Comparison of ENCODE assay signal across 1 cellular context in genomic region chr2:8609357-8609804, GRCh38.
TF ChIP-seq lines count a peak whose summit lies in the region.

No MANE protein-coding gene starts in this region.

TF ChIP-seq in HepG2, 621 proteins besides CTCF, POLR2A, EP300 and RAD21 (continued from another document and continues in another):
- TF ChIP-seq, protein P1, sequence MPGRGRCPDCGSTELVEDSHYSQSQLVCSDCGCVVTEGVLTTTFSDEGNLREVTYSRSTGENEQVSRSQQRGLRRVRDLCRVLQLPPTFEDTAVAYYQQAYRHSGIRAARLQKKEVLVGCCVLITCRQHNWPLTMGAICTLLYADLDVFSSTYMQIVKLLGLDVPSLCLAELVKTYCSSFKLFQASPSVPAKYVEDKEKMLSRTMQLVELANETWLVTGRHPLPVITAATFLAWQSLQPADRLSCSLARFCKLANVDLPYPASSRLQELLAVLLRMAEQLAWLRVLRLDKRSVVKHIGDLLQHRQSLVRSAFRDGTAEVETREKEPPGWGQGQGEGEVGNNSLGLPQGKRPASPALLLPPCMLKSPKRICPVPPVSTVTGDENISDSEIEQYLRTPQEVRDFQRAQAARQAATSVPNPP (CRISPR knock-in tag; IDR thresholded peaks at IDR 0.05) = 0 out of 2 replicates have a peak, but pooled peaks have one; percentile 23
- TF ChIP-seq NFYC (CRISPR knock-in tag; IDR thresholded peaks at IDR 0.05) (peak; percentile 47; the same call in 1 of the 2 replicates), FOXJ3 (CRISPR knock-in tag; IDR thresholded peaks at IDR 0.05; ENCODE audit: borderline replicate concordance) (peak; percentile 94), SKI (IDR thresholded peaks at IDR 0.05; ENCODE audit: partially characterized antibody) (peak; percentile 90), TP53 (CRISPR knock-in tag; conservative IDR thresholded peaks at IDR 0.05) (0 out of 2 replicates have a peak, but pooled peaks have one; percentile 57), HOXA3 (CRISPR knock-in tag; IDR thresholded peaks at IDR 0.05) (peak; percentile 94), ZNF513 (CRISPR knock-in tag; conservative IDR thresholded peaks at IDR 0.05) (no peak), SNAPC2 (CRISPR knock-in tag; IDR thresholded peaks at IDR 0.05) (no peak), KDM2A (CRISPR knock-in tag; IDR thresholded peaks at IDR 0.05; ENCODE audit: borderline replicate concordance, low read depth) (peak; percentile 33; the same call in 1 of the 2 replicates), ZNF318 (CRISPR knock-in tag; IDR thresholded peaks at IDR 0.05) (no peak), ZBTB33 (CRISPR knock-in tag; IDR thresholded peaks at IDR 0.05) (peak; percentile 75; the same call in 1 of the 2 replicates), YEATS4 (CRISPR knock-in tag; IDR thresholded peaks at IDR 0.05; ENCODE audit: borderline replicate concordance) (peak; percentile 90), ZSCAN21 (CRISPR knock-in tag; IDR thresholded peaks at IDR 0.05; ENCODE audit: borderline replicate concordance) (no peak), ZNF275 (CRISPR knock-in tag; IDR thresholded peaks at IDR 0.05; ENCODE audit: borderline replicate concordance) (peak; percentile 75; the same call in 1 of the 2 replicates), ELF3 (CRISPR knock-in tag; IDR thresholded peaks at IDR 0.05) (peak; percentile 93), ZNF614 (CRISPR knock-in tag; IDR thresholded peaks at IDR 0.05; ENCODE audit: borderline replicate concordance) (peak; percentile 87; the same call in 1 of the 2 replicates), ZGPAT (CRISPR knock-in tag; IDR thresholded peaks at IDR 0.05) (peak; percentile 94), ZNF777 (CRISPR knock-in tag; IDR thresholded peaks at IDR 0.05) (no peak), SIN3B (IDR thresholded peaks at IDR 0.05; ENCODE audit: low read length) (no peak), EED (CRISPR knock-in tag; IDR thresholded peaks at IDR 0.05) (no peak), ZNF660 (CRISPR knock-in tag; IDR thresholded peaks at IDR 0.05; ENCODE audit: borderline replicate concordance, low read depth) (no peak), ZNF432 (CRISPR knock-in tag; IDR thresholded peaks at IDR 0.05; ENCODE audit: borderline replicate concordance) (no peak), ZMYM3 (CRISPR knock-in tag; IDR thresholded peaks at IDR 0.05) (peak; percentile 92), TRIM24 (CRISPR knock-in tag; IDR thresholded peaks at IDR 0.05) (peak; percentile 84), GABPA (IDR thresholded peaks at IDR 0.05; ENCODE audit: low read depth, low read length) (no peak), GABPA (CRISPR knock-in tag; IDR thresholded peaks at IDR 0.05; ENCODE audit: low read depth) (peak; percentile 64), BCL6 (CRISPR knock-in tag; IDR thresholded peaks at IDR 0.05) (peak; percentile 93)
- TF ChIP-seq, protein P2, sequence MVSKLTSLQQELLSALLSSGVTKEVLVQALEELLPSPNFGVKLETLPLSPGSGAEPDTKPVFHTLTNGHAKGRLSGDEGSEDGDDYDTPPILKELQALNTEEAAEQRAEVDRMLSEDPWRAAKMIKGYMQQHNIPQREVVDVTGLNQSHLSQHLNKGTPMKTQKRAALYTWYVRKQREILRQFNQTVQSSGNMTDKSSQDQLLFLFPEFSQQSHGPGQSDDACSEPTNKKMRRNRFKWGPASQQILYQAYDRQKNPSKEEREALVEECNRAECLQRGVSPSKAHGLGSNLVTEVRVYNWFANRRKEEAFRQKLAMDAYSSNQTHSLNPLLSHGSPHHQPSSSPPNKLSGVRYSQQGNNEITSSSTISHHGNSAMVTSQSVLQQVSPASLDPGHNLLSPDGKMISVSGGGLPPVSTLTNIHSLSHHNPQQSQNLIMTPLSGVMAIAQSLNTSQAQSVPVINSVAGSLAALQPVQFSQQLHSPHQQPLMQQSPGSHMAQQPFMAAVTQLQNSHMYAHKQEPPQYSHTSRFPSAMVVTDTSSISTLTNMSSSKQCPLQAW (CRISPR knock-in tag; IDR thresholded peaks at IDR 0.05) = peak; percentile 98
- TF ChIP-seq, protein P3, sequence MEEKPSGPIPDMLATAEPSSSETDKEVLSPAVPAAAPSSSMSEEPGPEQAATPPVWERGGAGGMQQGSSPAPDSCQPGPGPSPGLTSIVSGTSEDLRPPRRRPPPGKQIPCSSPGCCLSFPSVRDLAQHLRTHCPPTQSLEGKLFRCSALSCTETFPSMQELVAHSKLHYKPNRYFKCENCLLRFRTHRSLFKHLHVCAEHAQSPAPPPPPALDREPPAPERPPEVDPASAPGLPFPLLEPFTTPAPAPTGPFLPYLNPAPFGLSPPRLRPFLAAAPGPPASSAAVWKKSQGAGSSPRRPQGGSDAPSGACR (CRISPR knock-in tag; IDR thresholded peaks at IDR 0.05) = 0 out of 2 replicates have a peak, but pooled peaks have one; percentile 86
- TF ChIP-seq, protein P4, sequence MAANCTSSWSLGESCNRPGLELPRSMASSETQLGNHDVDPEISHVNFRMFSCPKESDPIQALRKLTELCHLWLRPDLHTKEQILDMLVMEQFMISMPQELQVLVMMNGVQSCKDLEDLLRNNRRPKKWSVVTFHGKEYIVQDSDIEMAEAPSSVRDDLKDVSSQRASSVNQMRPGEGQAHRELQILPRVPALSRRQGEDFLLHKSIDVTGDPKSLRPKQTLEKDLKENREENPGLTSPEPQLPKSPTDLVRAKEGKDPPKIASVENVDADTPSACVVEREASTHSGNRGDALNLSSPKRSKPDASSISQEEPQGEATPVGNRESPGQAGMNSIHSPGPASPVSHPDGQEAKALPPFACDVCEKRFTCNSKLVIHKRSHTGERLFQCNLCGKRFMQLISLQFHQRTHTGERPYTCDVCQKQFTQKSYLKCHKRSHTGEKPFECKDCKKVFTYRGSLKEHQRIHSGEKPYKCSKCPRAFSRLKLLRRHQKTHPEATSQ (CRISPR knock-in tag; IDR thresholded peaks at IDR 0.05; ENCODE audit: borderline replicate concordance) = no peak; the same call in 1 of the 2 replicates
- TF ChIP-seq, protein P5, sequence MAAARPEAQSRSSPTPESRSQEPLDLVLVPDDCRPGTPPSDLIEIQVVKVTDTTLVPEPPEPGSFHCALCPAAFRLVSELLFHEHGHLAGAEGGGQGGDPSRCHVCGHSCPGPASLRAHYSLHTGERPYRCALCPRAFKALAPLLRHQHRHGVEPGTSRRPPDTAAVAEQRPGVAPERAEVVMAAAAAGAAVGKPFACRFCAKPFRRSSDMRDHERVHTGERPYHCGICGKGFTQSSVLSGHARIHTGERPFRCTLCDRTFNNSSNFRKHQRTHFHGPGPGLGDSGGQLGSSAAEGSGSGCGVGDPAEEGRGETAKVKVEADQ (CRISPR knock-in tag; IDR thresholded peaks at IDR 0.05; ENCODE audit: borderline replicate concordance) = peak; percentile 72
- TF ChIP-seq, protein P6, sequence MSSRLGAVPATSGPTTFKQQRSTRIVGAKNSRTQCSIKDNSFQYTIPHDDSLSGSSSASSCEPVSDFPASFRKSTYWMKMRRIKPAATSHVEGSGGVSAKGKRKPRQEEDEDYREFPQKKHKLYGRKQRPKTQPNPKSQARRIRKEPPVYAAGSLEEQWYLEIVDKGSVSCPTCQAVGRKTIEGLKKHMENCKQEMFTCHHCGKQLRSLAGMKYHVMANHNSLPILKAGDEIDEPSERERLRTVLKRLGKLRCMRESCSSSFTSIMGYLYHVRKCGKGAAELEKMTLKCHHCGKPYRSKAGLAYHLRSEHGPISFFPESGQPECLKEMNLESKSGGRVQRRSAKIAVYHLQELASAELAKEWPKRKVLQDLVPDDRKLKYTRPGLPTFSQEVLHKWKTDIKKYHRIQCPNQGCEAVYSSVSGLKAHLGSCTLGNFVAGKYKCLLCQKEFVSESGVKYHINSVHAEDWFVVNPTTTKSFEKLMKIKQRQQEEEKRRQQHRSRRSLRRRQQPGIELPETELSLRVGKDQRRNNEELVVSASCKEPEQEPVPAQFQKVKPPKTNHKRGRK (CRISPR knock-in tag; IDR thresholded peaks at IDR 0.05) = peak; percentile 43; the same call in 1 of the 2 replicates
- TF ChIP-seq, protein P7, sequence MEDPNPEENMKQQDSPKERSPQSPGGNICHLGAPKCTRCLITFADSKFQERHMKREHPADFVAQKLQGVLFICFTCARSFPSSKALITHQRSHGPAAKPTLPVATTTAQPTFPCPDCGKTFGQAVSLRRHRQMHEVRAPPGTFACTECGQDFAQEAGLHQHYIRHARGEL (CRISPR knock-in tag; IDR thresholded peaks at IDR 0.05) = no peak
